Comparison of ENCODE assay signal across 1 cellular context in the genomic region with DNA sequence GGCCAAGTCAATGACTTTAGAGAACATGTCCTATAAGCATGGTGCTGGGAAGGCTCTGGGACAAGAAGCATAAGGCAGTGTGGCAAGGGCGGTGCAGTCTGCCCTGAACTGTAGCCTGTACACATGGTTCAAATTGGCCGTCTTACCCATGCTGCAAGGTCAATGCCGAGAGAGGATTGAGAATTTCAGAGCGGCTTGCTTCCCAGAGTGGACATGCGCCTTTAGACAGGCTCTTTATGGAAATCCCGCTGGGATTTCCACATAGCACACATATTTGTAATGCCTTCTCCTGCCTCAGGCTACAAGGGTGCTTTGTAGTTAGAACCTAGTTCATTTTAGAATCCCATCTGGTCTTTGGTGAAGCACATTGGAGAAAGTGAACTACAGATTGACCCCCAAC.
TF ChIP-seq lines count a peak whose summit lies in the region.

No MANE protein-coding gene starts in this region.

TF ChIP-seq in GM23338, 12 proteins besides CTCF, POLR2A, EP300 and RAD21:
- TF ChIP-seq ETS1 (IDR thresholded peaks at IDR 0.05), result no peak
- no peak for TF ChIP-seq JUNB (IDR thresholded peaks at IDR 0.05; ENCODE audit: unreplicated experiment)
- TF ChIP-seq ZNF114 (CRISPR knock-in tag; IDR thresholded peaks at IDR 0.05), result no peak
- no peak for TF ChIP-seq STAT1 (IDR thresholded peaks at IDR 0.05; ENCODE audit: unreplicated experiment)
- no peak for TF ChIP-seq EZH2 (IDR thresholded peaks at IDR 0.05; ENCODE audit: low read depth, unreplicated experiment)
- TF ChIP-seq ZNF462 (CRISPR knock-in tag; IDR thresholded peaks at IDR 0.05), result no peak
- TF ChIP-seq ZNF331 (CRISPR knock-in tag; IDR thresholded peaks at IDR 0.05; ENCODE audit: low read depth), result no peak
- no peak for TF ChIP-seq CREB1 (CRISPR knock-in tag; IDR thresholded peaks at IDR 0.05; ENCODE audit: low read depth)
- TF ChIP-seq NANOG (IDR thresholded peaks at IDR 0.05; ENCODE audit: borderline replicate concordance), result no peak
- no peak for TF ChIP-seq POLR2AphosphoS5 (IDR thresholded peaks at IDR 0.05; ENCODE audit: low read depth)
- TF ChIP-seq EZH2phosphoT487 (IDR thresholded peaks at IDR 0.05; ENCODE audit: unreplicated experiment), result no peak
- TF ChIP-seq, protein P1, sequence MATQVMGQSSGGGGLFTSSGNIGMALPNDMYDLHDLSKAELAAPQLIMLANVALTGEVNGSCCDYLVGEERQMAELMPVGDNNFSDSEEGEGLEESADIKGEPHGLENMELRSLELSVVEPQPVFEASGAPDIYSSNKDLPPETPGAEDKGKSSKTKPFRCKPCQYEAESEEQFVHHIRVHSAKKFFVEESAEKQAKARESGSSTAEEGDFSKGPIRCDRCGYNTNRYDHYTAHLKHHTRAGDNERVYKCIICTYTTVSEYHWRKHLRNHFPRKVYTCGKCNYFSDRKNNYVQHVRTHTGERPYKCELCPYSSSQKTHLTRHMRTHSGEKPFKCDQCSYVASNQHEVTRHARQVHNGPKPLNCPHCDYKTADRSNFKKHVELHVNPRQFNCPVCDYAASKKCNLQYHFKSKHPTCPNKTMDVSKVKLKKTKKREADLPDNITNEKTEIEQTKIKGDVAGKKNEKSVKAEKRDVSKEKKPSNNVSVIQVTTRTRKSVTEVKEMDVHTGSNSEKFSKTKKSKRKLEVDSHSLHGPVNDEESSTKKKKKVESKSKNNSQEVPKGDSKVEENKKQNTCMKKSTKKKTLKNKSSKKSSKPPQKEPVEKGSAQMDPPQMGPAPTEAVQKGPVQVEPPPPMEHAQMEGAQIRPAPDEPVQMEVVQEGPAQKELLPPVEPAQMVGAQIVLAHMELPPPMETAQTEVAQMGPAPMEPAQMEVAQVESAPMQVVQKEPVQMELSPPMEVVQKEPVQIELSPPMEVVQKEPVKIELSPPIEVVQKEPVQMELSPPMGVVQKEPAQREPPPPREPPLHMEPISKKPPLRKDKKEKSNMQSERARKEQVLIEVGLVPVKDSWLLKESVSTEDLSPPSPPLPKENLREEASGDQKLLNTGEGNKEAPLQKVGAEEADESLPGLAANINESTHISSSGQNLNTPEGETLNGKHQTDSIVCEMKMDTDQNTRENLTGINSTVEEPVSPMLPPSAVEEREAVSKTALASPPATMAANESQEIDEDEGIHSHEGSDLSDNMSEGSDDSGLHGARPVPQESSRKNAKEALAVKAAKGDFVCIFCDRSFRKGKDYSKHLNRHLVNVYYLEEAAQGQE (IDR thresholded peaks at IDR 0.05; ENCODE audit: unreplicated experiment), result no peak
